ENCODE assay signal across 8 cellular contexts in genomic region chrY:7273587-7274203, GRCh38.
A peak's percentile ranks its signal among the peaks of the same experiment; 100 is the strongest.
DNase-seq lines count a peak whose midpoint lies in the region; ATAC-seq and TF ChIP-seq lines count a peak whose summit lies in the region.

No MANE protein-coding gene starts in this region.

- no peaks in the 10 kb centered on the region for H3K79me2 ChIP-seq in smooth muscle cell (ENCODE audit: low read depth)

- peak overlapping the region; percentile 76 for H3K4me3 ChIP-seq in HUES64 (ENCODE audit: low read length)
- no peak overlapping the region for H3K4me3 ChIP-seq in smooth muscle cell

- H3K9me3 Mint-ChIP-seq in activated CD8-positive, alpha-beta T cell treated with anti-CD3 and anti-CD28 coated beads, Interleukin-2, amount 10 ng/mL, durations not matched to agents 7 days and 5 days (ENCODE audit: insufficient read depth) = no peaks in the 10 kb centered on the region

- no peaks in the 10 kb centered on the region for H3F3A ChIP-seq in smooth muscle cell (ENCODE audit: low read depth)

- POLR2A ChIA-PET in activated CD8-positive, alpha-beta T cell treated with anti-CD3 and anti-CD28 coated beads, Interleukin-2, amount 10 ng/mL, durations not matched to agents 7 days and 5 days (lab: Charles Lee) = interaction anchor here (0.7 to 1.4 kb wide), 8 partner anchors 11 to 168 kb away, joined by 3 to 7 read pairs (median 3); no protein-coding TSS in a partner anchor

- H4K20me1 ChIP-seq in smooth muscle cell (ENCODE audit: low read depth) = no peaks in the 10 kb centered on the region

- peak overlapping the region; percentile 97 for H3K27ac Mint-ChIP-seq in activated CD8-positive, alpha-beta T cell treated with anti-CD3 and anti-CD28 coated beads, Interleukin-2, amount 10 ng/mL, durations not matched to agents 7 days and 5 days

- H3K4me2 ChIP-seq in smooth muscle cell = no peak overlapping the region

- CTCF ChIA-PET in activated CD8-positive, alpha-beta T cell treated with anti-CD3 and anti-CD28 coated beads, Interleukin-2, amount 10 ng/mL, durations not matched to agents 7 days and 5 days (lab: Charles Lee) = interaction anchor here (0.8 to 2.8 kb wide), 8 partner anchors 9 to 188 kb away, joined by 3 to 10 read pairs (median 4); no protein-coding TSS in a partner anchor

- H3K27me3 Mint-ChIP-seq in activated CD8-positive, alpha-beta T cell treated with anti-CD3 and anti-CD28 coated beads, Interleukin-2, amount 10 ng/mL, durations not matched to agents 7 days and 5 days (ENCODE audit: low read depth) = no peaks in the 10 kb centered on the region

- H3K9ac ChIP-seq in HUES64 (ENCODE audit: low read depth, low read length) (peak overlapping the region; percentile 85), smooth muscle cell (ENCODE audit: low read depth) (no peak overlapping the region)

- H2AFZ ChIP-seq in smooth muscle cell (ENCODE audit: low read depth) = no peak overlapping the region

- H3K27ac ChIP-seq in HUES64 (ENCODE audit: low read depth, low read length) = 0 out of 2 replicates have a peak overlapping the region, but pooled peaks have one; percentile 41
- H3K27ac ChIP-seq in smooth muscle cell (ENCODE audit: low read depth) = no peak overlapping the region

- H3K4me1 Mint-ChIP-seq in activated CD8-positive, alpha-beta T cell treated with anti-CD3 and anti-CD28 coated beads, Interleukin-2, amount 10 ng/mL, durations not matched to agents 7 days and 5 days (ENCODE audit: low read depth) = peaks cover 27% of the 10 kb centered on the region

- peak; percentile 93 for DNase-seq in activated CD8-positive, alpha-beta T cell treated with anti-CD3 and anti-CD28 coated beads, Interleukin-2, amount 10 ng/mL, durations not matched to agents 7 days and 5 days
- DNase-seq in hypothalamus (lab: John Stamatoyannopoulos, UW) = peak in 28 of 51 donors; percentile 0 to 47 (median 12)
- peak; percentile 85 for DNase-seq in stimulated activated CD8-positive, alpha-beta memory T cell treated with anti-CD3 and anti-CD28 coated beads, Interleukin-4, amount 100 ng/mL, for 48 hours
- no peak for DNase-seq in NCI-H82 treated with DMSO at 0.1 percent for 48 hours (lab: John Stamatoyannopoulos, UW; ENCODE audit: unreplicated experiment)
- no peak for DNase-seq in smooth muscle cell (lab: John Stamatoyannopoulos, UW; ENCODE audit: unreplicated experiment)

- H3K4me1 ChIP-seq in HUES64 (ENCODE audit: insufficient read depth, low read length) = no peaks in the 10 kb centered on the region
- no peaks in the 10 kb centered on the region for H3K4me1 ChIP-seq in smooth muscle cell (ENCODE audit: low read depth)

- ATAC-seq in GM19035 (IDR thresholded peaks at IDR 0.05; ENCODE audit: unreplicated experiment) (peak; percentile 75), GM19351 (IDR thresholded peaks at IDR 0.05; ENCODE audit: unreplicated experiment) (no peak)
- ATAC-seq in activated CD8-positive, alpha-beta T cell treated with anti-CD3 and anti-CD28 coated beads, Interleukin-2, amount 10 ng/mL, durations not matched to agents 7 days and 5 days = peak; percentile 93

- peak overlapping the region; percentile 92 for H3K4me3 Mint-ChIP-seq in activated CD8-positive, alpha-beta T cell treated with anti-CD3 and anti-CD28 coated beads, Interleukin-2, amount 10 ng/mL, durations not matched to agents 7 days and 5 days

- no peak for TF ChIP-seq CTCF in smooth muscle cell (IDR thresholded peaks at IDR 0.05; ENCODE audit: borderline replicate concordance, insufficient read depth, poor library complexity, severe bottlenecking)

- under 1% methylated on average over 65 of the region's 65 CpGs for WGBS in HUES64
- no CpG with 5 or more reads among the region's 65 CpGs for WGBS in smooth muscle cell (ENCODE audit: low lambda C conversion rate)

- H3K36me3 ChIP-seq in HUES64 (ENCODE audit: insufficient read depth, low read length) (no peaks in the 10 kb centered on the region), smooth muscle cell (ENCODE audit: low read depth) (no peaks in the 10 kb centered on the region)

- H3K36me3 Mint-ChIP-seq in activated CD8-positive, alpha-beta T cell treated with anti-CD3 and anti-CD28 coated beads, Interleukin-2, amount 10 ng/mL, durations not matched to agents 7 days and 5 days (ENCODE audit: low read depth) = peaks cover 29% of the 10 kb centered on the region

- H3K27me3 ChIP-seq in HUES64 (ENCODE audit: insufficient read depth, low read length) (no peaks in the 10 kb centered on the region), smooth muscle cell (ENCODE audit: low read depth) (no peaks in the 10 kb centered on the region)

- no peaks in the 10 kb centered on the region for H3K9me3 ChIP-seq in HUES64 (ENCODE audit: insufficient read depth, low read depth, low read length)
- H3K9me3 ChIP-seq in smooth muscle cell (replicated peaks; ENCODE audit: low read depth) = no peaks in the 10 kb centered on the region

Comparison
In these comparisons a context has a peak if more than half of its experiments do, and no peak if none do; other contexts are left out.
1. DNase-seq: peak in activated CD8-positive, alpha-beta T cell treated with anti-CD3 and anti-CD28 coated beads, Interleukin-2, amount 10 ng/mL, durations not matched to agents 7 days and 5 days (single experiment), hypothalamus (28 of 51) and stimulated activated CD8-positive, alpha-beta memory T cell treated with anti-CD3 and anti-CD28 coated beads, Interleukin-4, amount 100 ng/mL, for 48 hours (single experiment); none in NCI-H82 treated with DMSO at 0.1 percent for 48 hours (single experiment) and smooth muscle cell (single experiment).